In genomic region chr11:93976577-93977254, GRCh38 we compare ENCODE assay signal across 4 cellular contexts. TPM values are rescaled to one million over a fixed set of nuclear protein-coding genes. Genes with fewer than 3 reads are reported as not detected.
"Had no signal": no experiment of that assay in that cellular context is flagged by ENCODE, and none has a peak within 500 bp of the region (broad histone marks: within the 10 kb centered on the region; RNA-seq: fewer than 3 reads in every experiment).

No MANE protein-coding gene starts in this region.

RNA-seq across cellular contexts. Expression of gene HEPHL1, which starts 44.4 kb away (rescaled TPM):
- total RNA-seq: HT-29, OCI-LY7, Right ventricle myocardium inferior, SJCRH30 had no signal
